In the genomic region with DNA sequence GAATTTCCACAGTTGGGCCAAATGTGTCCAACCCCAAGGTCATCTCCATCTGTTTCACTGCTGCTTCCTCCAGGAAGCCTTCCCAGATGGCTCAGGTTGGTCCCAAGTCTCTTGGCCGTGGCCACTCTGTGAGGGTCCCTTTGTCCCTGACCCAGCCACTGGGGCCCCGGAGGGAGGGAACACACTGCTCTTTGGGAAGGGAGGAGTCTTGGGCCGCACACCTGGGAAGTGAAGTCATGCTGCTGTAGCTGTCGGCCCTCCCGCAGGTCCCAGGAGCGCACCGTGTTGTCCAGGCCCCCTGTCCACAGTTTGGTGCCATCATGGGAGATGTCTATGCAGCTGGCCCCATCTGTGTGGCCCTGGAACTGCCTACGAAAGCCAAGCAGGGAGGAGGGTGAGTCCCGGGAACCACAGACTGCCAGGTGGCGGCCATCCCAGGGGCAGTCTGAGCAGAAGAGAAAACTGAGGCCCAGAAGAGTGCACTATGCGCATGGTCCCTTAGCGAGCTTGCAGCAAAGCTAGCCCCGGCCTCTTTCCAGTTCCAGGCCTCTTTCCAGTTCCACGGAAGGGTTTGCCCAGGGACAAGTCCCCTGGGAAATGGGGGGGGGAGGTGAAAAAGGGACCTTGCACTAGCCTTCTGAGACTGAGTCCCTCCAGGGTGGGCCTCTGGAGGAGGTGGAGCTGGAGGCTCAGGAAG, we compare ENCODE assay signal across 22 cellular contexts. TPM values are rescaled to one million over a fixed set of nuclear protein-coding genes. Genes with fewer than 3 reads are reported as not detected.
DNase-seq lines count a peak whose midpoint lies in the region; ATAC-seq and TF ChIP-seq lines count a peak whose summit lies in the region.
"Had no signal": no experiment of that assay in that cellular context is flagged by ENCODE, and none has a peak within 500 bp of the region (broad histone marks: within the 10 kb centered on the region; RNA-seq: fewer than 3 reads in every experiment).

No MANE protein-coding gene starts in this region.

- peaks cover 55% of the 10 kb centered on the region for H3K36me3 Mint-ChIP-seq in activated CD8-positive, alpha-beta T cell treated with anti-CD3 and anti-CD28 coated beads, Interleukin-2, amount 10 ng/mL, durations not matched to agents 7 days and 5 days (ENCODE audit: low read depth)
- H3K36me3 Mint-ChIP-seq in stimulated activated memory B cell treated with anti-CD40 and anti-IgM and Interleukin-4, amounts not matched to agents 10 μg/mL and 1 μg/mL and 100 μg/mL, for 72 hours: peaks cover 83% of the 10 kb centered on the region
- H3K36me3 Mint-ChIP-seq: natural killer cell had no signal

- H3K4me3 Mint-ChIP-seq in activated CD8-positive, alpha-beta T cell treated with anti-CD3 and anti-CD28 coated beads, Interleukin-2, amount 10 ng/mL, durations not matched to agents 7 days and 5 days: no peak overlapping the region
- no peak overlapping the region for H3K4me3 Mint-ChIP-seq in stimulated activated memory B cell treated with anti-CD40 and anti-IgM and Interleukin-4, amounts not matched to agents 10 μg/mL and 1 μg/mL and 100 μg/mL, for 72 hours
- H3K4me3 Mint-ChIP-seq: activated naive CD8-positive, alpha-beta T cell treated with anti-CD3 and anti-CD28 coated beads for 36 hours; natural killer cell had no signal

- POLR2A ChIA-PET in activated CD8-positive, alpha-beta T cell treated with anti-CD3 and anti-CD28 coated beads, Interleukin-2, amount 10 ng/mL, durations not matched to agents 7 days and 5 days (lab: Charles Lee): no interaction called here

- H3K27me3 Mint-ChIP-seq in activated CD8-positive, alpha-beta T cell treated with anti-CD3 and anti-CD28 coated beads, Interleukin-2, amount 10 ng/mL, durations not matched to agents 7 days and 5 days (ENCODE audit: low read depth): no peaks in the 10 kb centered on the region
- H3K27me3 Mint-ChIP-seq in stimulated activated memory B cell treated with anti-CD40 and anti-IgM and Interleukin-4, amounts not matched to agents 10 μg/mL and 1 μg/mL and 100 μg/mL, for 72 hours: no peaks in the 10 kb centered on the region
- H3K27me3 Mint-ChIP-seq: activated naive CD8-positive, alpha-beta T cell treated with anti-CD3 and anti-CD28 coated beads for 36 hours had no signal

- H3K9me3 Mint-ChIP-seq in activated CD8-positive, alpha-beta T cell treated with anti-CD3 and anti-CD28 coated beads, Interleukin-2, amount 10 ng/mL, durations not matched to agents 7 days and 5 days (ENCODE audit: insufficient read depth): no peaks in the 10 kb centered on the region
- H3K9me3 Mint-ChIP-seq in stimulated activated memory B cell treated with anti-CD40 and anti-IgM and Interleukin-4, amounts not matched to agents 10 μg/mL and 1 μg/mL and 100 μg/mL, for 72 hours: no peaks in the 10 kb centered on the region
- H3K9me3 Mint-ChIP-seq: activated naive CD8-positive, alpha-beta T cell treated with anti-CD3 and anti-CD28 coated beads for 36 hours; natural killer cell had no signal

- no peak for ATAC-seq in activated CD8-positive, alpha-beta T cell treated with anti-CD3 and anti-CD28 coated beads, Interleukin-2, amount 10 ng/mL, durations not matched to agents 7 days and 5 days
- no peak for ATAC-seq in stimulated activated memory B cell treated with anti-CD40 and anti-IgM and Interleukin-4, amounts not matched to agents 10 μg/mL and 1 μg/mL and 100 μg/mL, for 72 hours
- no peak for ATAC-seq in HG03045 (IDR thresholded peaks at IDR 0.05; ENCODE audit: unreplicated experiment)
- ATAC-seq: activated CD4-positive, CD25-positive, alpha-beta regulatory T cell treated with anti-CD3 and anti-CD28 coated beads, Interleukin-2, amount 50 U/mL, for 24 hours; natural killer cell; Panc1; pancreas had no signal

- CTCF ChIA-PET in activated CD8-positive, alpha-beta T cell treated with anti-CD3 and anti-CD28 coated beads, Interleukin-2, amount 10 ng/mL, durations not matched to agents 7 days and 5 days (lab: Charles Lee): no interaction called here

- peak; percentile 50 for DNase-seq in activated effector memory CD4-positive, alpha-beta T cell treated with anti-CD3 and anti-CD28 coated beads, Interleukin-2, amount 50 U/mL, for 16 hours
- DNase-seq in activated effector memory CD4-positive, alpha-beta T cell treated with Interleukin-2 at 50 U/mL for 16 hours: no peak
- DNase-seq in activated CD8-positive, alpha-beta T cell treated with anti-CD3 and anti-CD28 coated beads, Interleukin-2, amount 10 ng/mL, durations not matched to agents 7 days and 5 days: no peak
- DNase-seq in mesenteric fat pad (ENCODE audit: low spot score) (peak; percentile 80), GM20000 (ENCODE audit: low spot score) (no peak), NCI-H2171 (lab: John Stamatoyannopoulos, UW) (no peak)
- DNase-seq: activated CD8-positive, alpha-beta memory T cell treated with anti-CD3 and anti-CD28 coated beads for 24 hours; activated naive CD8-positive, alpha-beta T cell treated with anti-CD3 and anti-CD28 coated beads for 36 hours; activated T-cell treated with anti-CD3 and anti-CD28 coated beads, Interleukin-2, amount 50 U/mL, for 48 hours; cerebellar nuclear complex; DMS53; left cardiac atrium; natural killer cell; NCI-H146; NCI-H526; stimulated activated CD8-positive, alpha-beta memory T cell treated with anti-CD3 and anti-CD28 coated beads, Interleukin-4, amount 100 ng/mL, for 48 hours; T-helper 1 cell had no signal

- no peak for TF ChIP-seq CTCF in GM20000 (IDR thresholded peaks at IDR 0.05; ENCODE audit: extremely low read depth, missing control alignments)

- H3K27ac Mint-ChIP-seq in activated CD8-positive, alpha-beta T cell treated with anti-CD3 and anti-CD28 coated beads, Interleukin-2, amount 10 ng/mL, durations not matched to agents 7 days and 5 days: peak overlapping the region; percentile 58
- H3K27ac Mint-ChIP-seq in stimulated activated memory B cell treated with anti-CD40 and anti-IgM and Interleukin-4, amounts not matched to agents 10 μg/mL and 1 μg/mL and 100 μg/mL, for 72 hours: peak overlapping the region; percentile 40
- H3K27ac Mint-ChIP-seq: activated naive CD8-positive, alpha-beta T cell treated with anti-CD3 and anti-CD28 coated beads for 36 hours; natural killer cell had no signal

- no peaks in the 10 kb centered on the region for H3K4me1 Mint-ChIP-seq in activated CD8-positive, alpha-beta T cell treated with anti-CD3 and anti-CD28 coated beads, Interleukin-2, amount 10 ng/mL, durations not matched to agents 7 days and 5 days (ENCODE audit: low read depth)
- peaks cover 18% of the 10 kb centered on the region for H3K4me1 Mint-ChIP-seq in stimulated activated memory B cell treated with anti-CD40 and anti-IgM and Interleukin-4, amounts not matched to agents 10 μg/mL and 1 μg/mL and 100 μg/mL, for 72 hours
- H3K4me1 Mint-ChIP-seq: activated naive CD8-positive, alpha-beta T cell treated with anti-CD3 and anti-CD28 coated beads for 36 hours had no signal

RNA-seq across cellular contexts. Expression of gene TLE3, which starts 44.6 kb away (rescaled TPM):
- 10 to 100 TPM; 64.0 to 71.1 TPM for total RNA-seq in activated CD8-positive, alpha-beta T cell treated with anti-CD3 and anti-CD28 coated beads, Interleukin-2, amount 10 ng/mL, durations not matched to agents 7 days and 5 days
- total RNA-seq in mesenteric fat pad: 52.5 TPM

Comparison
In these comparisons a context has a peak if more than half of its experiments do, and no peak if none do; other contexts are left out.
1. DNase-seq: peak in activated effector memory CD4-positive, alpha-beta T cell treated with anti-CD3 and anti-CD28 coated beads, Interleukin-2, amount 50 U/mL, for 16 hours (single experiment) and mesenteric fat pad (single experiment); none in activated effector memory CD4-positive, alpha-beta T cell treated with Interleukin-2 at 50 U/mL for 16 hours (single experiment), activated CD8-positive, alpha-beta T cell treated with anti-CD3 and anti-CD28 coated beads, Interleukin-2, amount 10 ng/mL, durations not matched to agents 7 days and 5 days (single experiment), GM20000 (single experiment) and NCI-H2171 (single experiment).